In genomic region chr19:3585301-3586123, GRCh38 we compare ENCODE assay signal across 1 cellular context.
TF ChIP-seq lines count a peak whose summit lies in the region.

Gene GIPC3, plus strand, starts transcription at chr19:3585478. Its CDS starts 120 bp downstream, at chr19:3585598.

TF ChIP-seq in K562, 482 proteins besides CTCF, POLR2A, EP300 and RAD21 (continued from another document and continues in another):
- TF ChIP-seq ZBTB40 (IDR thresholded peaks at IDR 0.05), result 0 out of 2 replicates have a peak, but pooled peaks have one; percentile 46
- no peak for TF ChIP-seq ZBTB40 (CRISPR knock-in tag; IDR thresholded peaks at IDR 0.05)
- TF ChIP-seq L3MBTL2 (IDR thresholded peaks at IDR 0.05), result peak; percentile 36; the same call in 1 of the 2 replicates
- TF ChIP-seq IRF2 (CRISPR knock-in tag; IDR thresholded peaks at IDR 0.05), result no peak
- TF ChIP-seq ZNF224 (CRISPR knock-in tag; IDR thresholded peaks at IDR 0.05), result no peak
- TF ChIP-seq BCOR (IDR thresholded peaks at IDR 0.05), result no peak
- no peak for TF ChIP-seq NCOA2 (IDR thresholded peaks at IDR 0.05; ENCODE audit: partially characterized antibody in 2 of 2)
- no peak for TF ChIP-seq SIX5 (IDR thresholded peaks at IDR 0.05; ENCODE audit: borderline replicate concordance in 1 of 2, insufficient read depth in 1 of 2, low read depth in 1 of 2, low read length in 2 of 2)
- no peak for TF ChIP-seq USF1 (CRISPR knock-in tag; IDR thresholded peaks at IDR 0.05)
- no peak for TF ChIP-seq USF2 (CRISPR knock-in tag; IDR thresholded peaks at IDR 0.05)
- TF ChIP-seq ZBTB7A (IDR thresholded peaks at IDR 0.05; ENCODE audit: borderline replicate concordance, control insufficient read depth, low read depth, low read length), result no peak; the same call in 1 of the 2 replicates
- TF ChIP-seq PHF8 (IDR thresholded peaks at IDR 0.05; ENCODE audit: borderline replicate concordance, low read length), result peak; percentile 30; the same call in 1 of the 2 replicates
- TF ChIP-seq BRCA1 (IDR thresholded peaks at IDR 0.05), result no peak
- TF ChIP-seq BRCA1 (CRISPR knock-in tag; IDR thresholded peaks at IDR 0.05), result no peak
- no peak for TF ChIP-seq PHB2 (IDR thresholded peaks at IDR 0.05; ENCODE audit: low read depth)
- TF ChIP-seq FOSL1 (tag; conservative IDR thresholded peaks at IDR 0.05), result no peak
- no peak for TF ChIP-seq HMG20A (CRISPR knock-in tag; conservative IDR thresholded peaks at IDR 0.05)
- no peak for TF ChIP-seq ZC3H11A (IDR thresholded peaks at IDR 0.05; ENCODE audit: low read depth, low read length)
- no peak for TF ChIP-seq HOXB6 (CRISPR knock-in tag; IDR thresholded peaks at IDR 0.05; ENCODE audit: borderline replicate concordance)
- no peak for TF ChIP-seq ZNF696 (CRISPR knock-in tag; conservative IDR thresholded peaks at IDR 0.05)
- TF ChIP-seq PTRF (tag; IDR thresholded peaks at IDR 0.05), result no peak
- TF ChIP-seq MCM5 (IDR thresholded peaks at IDR 0.05; ENCODE audit: low read depth), result no peak
- TF ChIP-seq CCAR2 (IDR thresholded peaks at IDR 0.05; ENCODE audit: low read depth, low read length), result no peak
- TF ChIP-seq ZNF3 (CRISPR knock-in tag; IDR thresholded peaks at IDR 0.05), result no peak
- no peak for TF ChIP-seq MCM2 (IDR thresholded peaks at IDR 0.05; ENCODE audit: low read depth)
- peak; percentile 24 for TF ChIP-seq PCBP1 (IDR thresholded peaks at IDR 0.05; ENCODE audit: low read depth, low read length, poor library complexity, severe bottlenecking)
- no peak for TF ChIP-seq THAP7 (CRISPR knock-in tag; IDR thresholded peaks at IDR 0.05)
- TF ChIP-seq REST (CRISPR knock-in tag; IDR thresholded peaks at IDR 0.05; ENCODE audit: low read depth), result 0 out of 2 replicates have a peak, but pooled peaks have one; percentile 18
- no peak for TF ChIP-seq CEBPB (tag; IDR thresholded peaks at IDR 0.05)
- TF ChIP-seq E2F8 (IDR thresholded peaks at IDR 0.05; ENCODE audit: low read depth, partially characterized antibody), result no peak
- TF ChIP-seq MECOM (CRISPR knock-in tag; IDR thresholded peaks at IDR 0.05), result no peak
- no peak for TF ChIP-seq CBX2 (IDR thresholded peaks at IDR 0.05; ENCODE audit: insufficient read depth, low read length, poor library complexity, severe bottlenecking)
- peak; percentile 60; the same call in 1 of the 2 replicates for TF ChIP-seq RB1 (IDR thresholded peaks at IDR 0.05; ENCODE audit: low read depth)
- TF ChIP-seq KLF1 (tag; IDR thresholded peaks at IDR 0.05), result no peak
- TF ChIP-seq DNMT1 (IDR thresholded peaks at IDR 0.05), result no peak
- TF ChIP-seq FOXA1 (IDR thresholded peaks at IDR 0.05; ENCODE audit: borderline replicate concordance), result no peak
- TF ChIP-seq TEAD1 (CRISPR knock-in tag; IDR thresholded peaks at IDR 0.05), result no peak
- no peak for TF ChIP-seq ZNF12 (CRISPR knock-in tag; IDR thresholded peaks at IDR 0.05)
- TF ChIP-seq ZZZ3 (IDR thresholded peaks at IDR 0.05), result no peak
- TF ChIP-seq FOXM1 (IDR thresholded peaks at IDR 0.05; ENCODE audit: low read depth), result no peak
- no peak for TF ChIP-seq FOXM1 (CRISPR knock-in tag; IDR thresholded peaks at IDR 0.05; ENCODE audit: low read depth)
- TF ChIP-seq E2F6 (IDR thresholded peaks at IDR 0.05; ENCODE audit: borderline replicate concordance in 1 of 2, extremely low read depth in 1 of 2, insufficient read depth in 1 of 2, insufficient read length in 1 of 2, low read depth in 1 of 2, low read length in 1 of 2, poor library complexity in 1 of 2, severe bottlenecking in 1 of 2), result peak; percentile 25 to 80
- TF ChIP-seq SRSF9 (IDR thresholded peaks at IDR 0.05; ENCODE audit: borderline replicate concordance, low read depth, low read length), result no peak
- no peak for TF ChIP-seq STAT6 (CRISPR knock-in tag; IDR thresholded peaks at IDR 0.05)
- TF ChIP-seq TAF9B (IDR thresholded peaks at IDR 0.05; ENCODE audit: partially characterized antibody), result no peak
- no peak for TF ChIP-seq NCOR1 (IDR thresholded peaks at IDR 0.05)
